17 cellular contexts compared by ENCODE assay signal in genomic region chr9:135490166-135490870, GRCh38. TPM values are rescaled to one million over a fixed set of nuclear protein-coding genes. Genes with fewer than 3 reads are reported as not detected.
DNase-seq lines count a peak whose midpoint lies in the region; TF ChIP-seq lines count a peak whose summit lies in the region.
"Had no signal": no experiment of that assay in that cellular context is flagged by ENCODE, and none has a peak within 500 bp of the region (broad histone marks: within the 10 kb centered on the region; RNA-seq: fewer than 3 reads in every experiment).

No MANE protein-coding gene starts in this region.

- intact Hi-C loops in sigmoid colon (cut with DNase I): no loop called here

- DNase-seq in NCI-H69 (lab: John Stamatoyannopoulos, UW): peak; percentile 32
- DNase-seq in epithelial cell of proximal tubule (ENCODE audit: low read depth): no peak
- peak; percentile 35 for DNase-seq in sigmoid colon
- no peak for DNase-seq in activated T-cell treated with anti-CD3 and anti-CD28 coated beads, Interleukin-2, amount 50 U/mL, for 48 hours
- DNase-seq in dedifferentiated amniotic fluid mesenchymal stem cell (ENCODE audit: extremely low spot score): no peak
- DNase-seq in NCI-H2171 (lab: John Stamatoyannopoulos, UW): no peak
- DNase-seq in kidney tubule cell (ENCODE audit: low spot score): no peak
- DNase-seq: CD4-positive, CD25-positive, alpha-beta regulatory T cell; DMS153; DMS79 treated with DMSO at 0.1 percent for 48 hours; EL; H9 had no signal

- no peak for TF ChIP-seq EP300 in sigmoid colon (IDR thresholded peaks at IDR 0.05)

- TF ChIP-seq POLR2A in sigmoid colon (IDR thresholded peaks at IDR 0.05): no peak

- TF ChIP-seq RAD21 in liver (IDR thresholded peaks at IDR 0.05): no peak

- WGBS in liver: 42% methylated on average over 16 of the region's 16 CpGs
- 91 to 95% methylated on average over 16 of the region's 16 CpGs for WGBS in sigmoid colon, 2 donors

- peak overlapping the region; percentile 19 to 37 for H3K9ac ChIP-seq in liver (ENCODE audit: low read depth in 1 of 2, low read length in 2 of 2)
- H3K9ac ChIP-seq: BLaER1 treated with 17β-estradiol and CSF1 and Interleukin-3, amounts not matched to agents 10 nM and 100 nM had no signal

- H3K9me3 ChIP-seq in liver (ENCODE audit: control insufficient read depth in 4 of 4, low read length in 3 of 4) (no peaks in the 10 kb centered on the region), sigmoid colon (no peaks in the 10 kb centered on the region)
- H3K9me3 ChIP-seq: BLaER1 treated with 17β-estradiol and CSF1 and Interleukin-3, amounts not matched to agents 10 nM and 100 nM had no signal

- H3K27ac ChIP-seq in liver (ENCODE audit: low read depth in 1 of 2, low read length in 2 of 2): peak overlapping the region; percentile 78 to 91
- H3K27ac ChIP-seq in sigmoid colon: no peak overlapping the region
- H3K27ac ChIP-seq: BLaER1 treated with 17β-estradiol and CSF1 and Interleukin-3, amounts not matched to agents 10 nM and 100 nM had no signal

- peaks cover 2 to 14% (median 8%) of the 10 kb centered on the region in 4 donors for H3K36me3 ChIP-seq in liver (ENCODE audit: control insufficient read depth in 4 of 4, insufficient read depth in 3 of 4, low read depth in 1 of 4, low read length in 3 of 4)
- H3K36me3 ChIP-seq in sigmoid colon: peaks cover 0 to 43% (median 18%) of the 10 kb centered on the region in 4 donors

- TF ChIP-seq CTCF in epithelial cell of proximal tubule (conservative IDR thresholded peaks at IDR 0.05; ENCODE audit: low read depth, low read length) (no peak), liver (IDR thresholded peaks at IDR 0.05; ENCODE audit: low read depth, low read length, missing input control) (no peak), sigmoid colon (IDR thresholded peaks at IDR 0.05) (no peak)

- H3K4me3 ChIP-seq in epithelial cell of proximal tubule (ENCODE audit: low read depth, low read length) (peak overlapping the region; percentile 22), liver (ENCODE audit: low read depth in 1 of 3, low read length in 3 of 3) (peak overlapping the region; percentile 52 to 79 (median 71)), sigmoid colon (no peak overlapping the region)
- H3K4me3 ChIP-seq: BLaER1 treated with 17β-estradiol and CSF1 and Interleukin-3, amounts not matched to agents 10 nM and 100 nM; GM23338 had no signal

- H3K27me3 ChIP-seq in liver (ENCODE audit: control insufficient read depth in 4 of 4, insufficient read depth in 4 of 4, low read length in 3 of 4): no peaks in the 10 kb centered on the region
- no peaks in the 10 kb centered on the region for H3K27me3 ChIP-seq in sigmoid colon
- H3K27me3 ChIP-seq: BLaER1 treated with 17β-estradiol and CSF1 and Interleukin-3, amounts not matched to agents 10 nM and 100 nM had no signal

- peaks cover 2 to 38% (median 27%) of the 10 kb centered on the region in 4 donors for H3K4me1 ChIP-seq in liver (ENCODE audit: control insufficient read depth in 4 of 4, insufficient read depth in 4 of 4, low read length in 3 of 4)
- no peaks in the 10 kb centered on the region for H3K4me1 ChIP-seq in sigmoid colon

TF ChIP-seq in liver, 16 proteins besides CTCF, POLR2A, EP300 and RAD21:
- TF ChIP-seq FOXA2 (IDR thresholded peaks at IDR 0.05) (no peak), YY1 (IDR thresholded peaks at IDR 0.05) (no peak), REST (IDR thresholded peaks at IDR 0.05) (no peak), FOXA1 (IDR thresholded peaks at IDR 0.05) (no peak), HNF4G (IDR thresholded peaks at IDR 0.05) (no peak), SP1 (IDR thresholded peaks at IDR 0.05) (no peak), JUND (IDR thresholded peaks at IDR 0.05) (no peak), EGR1 (IDR thresholded peaks at IDR 0.05; ENCODE audit: low read depth in 2 of 2) (no peak), HNF4A (conservative IDR thresholded peaks at IDR 0.05) (no peak)
- TF ChIP-seq, protein P1, sequence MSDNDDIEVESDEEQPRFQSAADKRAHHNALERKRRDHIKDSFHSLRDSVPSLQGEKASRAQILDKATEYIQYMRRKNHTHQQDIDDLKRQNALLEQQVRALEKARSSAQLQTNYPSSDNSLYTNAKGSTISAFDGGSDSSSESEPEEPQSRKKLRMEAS (IDR thresholded peaks at IDR 0.05): no peak

RNA-seq across cellular contexts. Expression of gene MRPS2, which starts 10.2 kb away (rescaled TPM):
- 68.1 and 117 TPM in 2 replicates for total RNA-seq in epithelial cell of proximal tubule
- total RNA-seq in liver: 10 to 100 TPM; 10.9 to 13.1 TPM
- 10 to 100 TPM; 49.9 to 71.8 TPM for polyA plus RNA-seq in liver
- 10 to 100 TPM; 30.0 to 38.0 (median 36.4) TPM for total RNA-seq in sigmoid colon
- 10 to 100 TPM; 36.5 to 61.6 (median 37.8) TPM for polyA plus RNA-seq in sigmoid colon

RNA-seq across cellular contexts. Expression of gene PPP1R26, which starts 10.7 kb away (rescaled TPM):
- total RNA-seq in epithelial cell of proximal tubule (23.2 and 26.3 TPM in 2 replicates), liver (1 to 10 TPM; 4.6 to 9.5 TPM), sigmoid colon (10 to 100 TPM in 1 of 4 donors, 1 to 10 TPM in 3; 8.8 to 12.7 (median 9.8) TPM)
- polyA plus RNA-seq in liver (1 to 10 TPM; 1.5 to 3.7 TPM), sigmoid colon (10 to 100 TPM in 1 of 3 donors, 1 to 10 TPM in 2; 4.8 to 10.9 (median 5.3) TPM)

RNA-seq across cellular contexts. Expression of gene LCN1, which starts 30.9 kb away (rescaled TPM):
- total RNA-seq in epithelial cell of proximal tubule (not detected in 2 replicates), liver (not detected), sigmoid colon (not detected)
- polyA plus RNA-seq in liver (not detected), sigmoid colon (under 1 TPM in 1 of 3 donors, not detected in 2; 0.10 TPM)
- total RNA-seq: CD4-positive, CD25-positive, alpha-beta regulatory T cell; GM23338; H9; HT-29 had no signal
- polyA plus RNA-seq: CD4-positive, CD25-positive, alpha-beta regulatory T cell had no signal

RNA-seq across cellular contexts. Expression of gene OBP2A, which starts 55.6 kb away (rescaled TPM):
- not detected in 2 replicates for total RNA-seq in epithelial cell of proximal tubule
- not detected for total RNA-seq in liver
- polyA plus RNA-seq in liver: not detected
- total RNA-seq in sigmoid colon: not detected
- not detected for polyA plus RNA-seq in sigmoid colon
- total RNA-seq: A172; CD4-positive, CD25-positive, alpha-beta regulatory T cell; GM23338; H9; HT-29 had no signal
- polyA plus RNA-seq: CD4-positive, CD25-positive, alpha-beta regulatory T cell; GM23338 had no signal

Comparison
In these comparisons a context has a peak if more than half of its experiments do, and no peak if none do; other contexts are left out.
1. DNase-seq: peak in NCI-H69 (single experiment) and sigmoid colon (single experiment); none in epithelial cell of proximal tubule (single experiment), activated T-cell treated with anti-CD3 and anti-CD28 coated beads, Interleukin-2, amount 50 U/mL, for 48 hours (0 of 2), dedifferentiated amniotic fluid mesenchymal stem cell (single experiment), NCI-H2171 (single experiment) and kidney tubule cell (single experiment).
2. H3K4me3 ChIP-seq: peak in epithelial cell of proximal tubule (single experiment) and liver (3 of 3); none in sigmoid colon (0 of 4).
3. H3K27ac ChIP-seq: peak in liver (2 of 2); none in sigmoid colon (0 of 4).